In the genomic region with DNA sequence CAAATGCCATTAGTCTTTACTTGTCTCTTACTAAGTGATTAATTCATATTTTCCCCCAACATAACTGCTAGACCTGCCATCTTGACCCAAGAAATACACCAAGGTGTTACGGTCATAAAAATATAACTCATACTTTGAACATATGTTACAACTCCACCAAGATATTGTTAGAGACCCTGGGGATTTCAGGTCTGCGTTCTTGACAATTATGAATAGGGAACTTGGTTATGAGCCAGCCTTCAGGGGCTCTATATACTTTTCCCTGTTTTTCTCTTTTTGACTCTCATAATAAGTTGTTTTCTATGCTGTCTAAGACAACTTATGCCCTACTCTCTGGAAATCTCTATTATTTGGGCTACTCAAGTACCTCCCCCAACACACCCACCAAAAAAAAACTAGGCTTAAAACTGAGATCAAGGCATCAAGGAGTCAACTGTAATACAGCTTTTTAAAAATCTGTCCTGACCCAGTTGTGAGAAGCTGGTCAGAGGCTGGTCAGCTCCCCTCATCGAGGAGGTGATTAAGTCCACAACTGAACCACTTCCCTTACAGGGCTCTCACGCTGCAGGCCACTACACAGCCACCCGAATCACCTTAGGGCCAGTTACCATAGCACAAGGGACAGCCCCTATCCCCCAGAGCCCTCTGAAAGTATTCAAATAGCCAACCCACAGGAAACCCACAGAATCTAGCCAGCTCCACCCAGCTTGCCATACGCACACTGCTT, we compare ENCODE assay signal across 11 cellular contexts. TPM values are rescaled to one million over a fixed set of nuclear protein-coding genes. Genes with fewer than 3 reads are reported as not detected.
DNase-seq lines count a peak whose midpoint lies in the region; ATAC-seq and TF ChIP-seq lines count a peak whose summit lies in the region.
"Had no signal": no experiment of that assay in that cellular context is flagged by ENCODE, and none has a peak within 500 bp of the region (broad histone marks: within the 10 kb centered on the region; RNA-seq: fewer than 3 reads in every experiment).

No MANE protein-coding gene starts in this region.

- H3K9me3 ChIP-seq in upper lobe of left lung (no peaks in the 10 kb centered on the region), right atrium auricular region (no peaks in the 10 kb centered on the region)

- H3K4me3 Mint-ChIP-seq in effector memory CD8-positive, alpha-beta T cell, result peak overlapping the region in 1 of 2 donors; percentile 10

- peaks cover 9 to 10% of the 10 kb centered on the region in 2 donors for H3K4me1 Mint-ChIP-seq in effector memory CD8-positive, alpha-beta T cell (ENCODE audit: low read depth in 2 of 2)

- no peaks in the 10 kb centered on the region for H3K4me1 ChIP-seq in upper lobe of left lung
- no peaks in the 10 kb centered on the region for H3K4me1 ChIP-seq in right atrium auricular region

- H3K27ac Mint-ChIP-seq in effector memory CD8-positive, alpha-beta T cell, result peak overlapping the region; percentile 15 to 20

- H3K27me3 Mint-ChIP-seq in effector memory CD8-positive, alpha-beta T cell, result peaks cover 0 to 20% of the 10 kb centered on the region in 2 donors

- WGBS in upper lobe of left lung, 2 donors, result 76 to 91% methylated on average over 6 of the region's 6 CpGs

- H3K36me3 ChIP-seq in upper lobe of left lung (no peaks in the 10 kb centered on the region), right atrium auricular region (no peaks in the 10 kb centered on the region)

- TF ChIP-seq POLR2A in upper lobe of left lung (IDR thresholded peaks at IDR 0.05), result no peak

- no peak for TF ChIP-seq CTCF in upper lobe of left lung (IDR thresholded peaks at IDR 0.05)
- TF ChIP-seq CTCF in right atrium auricular region (IDR thresholded peaks at IDR 0.05), result no peak

- peak; percentile 100 for ATAC-seq in GM18511 (IDR thresholded peaks at IDR 0.05; ENCODE audit: unreplicated experiment)
- ATAC-seq in GM21447 (IDR thresholded peaks at IDR 0.05; ENCODE audit: unreplicated experiment), result peak; percentile 100
- peak; percentile 100 for ATAC-seq in HG03135 (IDR thresholded peaks at IDR 0.05; ENCODE audit: unreplicated experiment)
- ATAC-seq in effector memory CD8-positive, alpha-beta T cell (replicated peaks), result peak; percentile 64
- ATAC-seq in upper lobe of left lung (ENCODE audit: low FRiP score in 2 of 2), result no peak
- ATAC-seq: left lobe of liver had no signal

- H3K27me3 ChIP-seq in upper lobe of left lung (no peaks in the 10 kb centered on the region), right atrium auricular region (no peaks in the 10 kb centered on the region)

- H3K36me3 Mint-ChIP-seq in effector memory CD8-positive, alpha-beta T cell (ENCODE audit: insufficient read depth), result no peaks in the 10 kb centered on the region

- H3K4me3 ChIP-seq in upper lobe of left lung (no peak overlapping the region), right atrium auricular region (no peak overlapping the region)
- H3K4me3 ChIP-seq: skin epidermis had no signal

- DNase-seq in effector memory CD8-positive, alpha-beta T cell, result no peak
- DNase-seq in stimulated activated CD8-positive, alpha-beta memory T cell treated with anti-CD3 and anti-CD28 coated beads, Interleukin-4, amount 100 ng/mL, for 48 hours, result no peak
- DNase-seq in upper lobe of left lung (no peak), right atrium auricular region (ENCODE audit: low spot score) (no peak)
- no peak for DNase-seq in activated CD4-positive, alpha-beta T cell treated with anti-CD3 and anti-CD28 coated beads for 48 hours
- DNase-seq: amygdala had no signal

- TF ChIP-seq EP300 in upper lobe of left lung (IDR thresholded peaks at IDR 0.05), result no peak

- H3K9me3 Mint-ChIP-seq in effector memory CD8-positive, alpha-beta T cell, result peaks cover 0 to 2% of the 10 kb centered on the region in 2 donors

- no peak overlapping the region for H3K27ac ChIP-seq in upper lobe of left lung
- no peak overlapping the region for H3K27ac ChIP-seq in right atrium auricular region
- H3K27ac ChIP-seq: skin epidermis had no signal

RNA-seq across cellular contexts. Expression of a gene that starts 10.5 kb away (rescaled TPM):
- total RNA-seq in upper lobe of left lung (10 to 100 TPM in 4 of 6 donors, 1 to 10 TPM in 2; 1.9 to 20.0 (median 14.4) TPM), right atrium auricular region (1 to 10 TPM; 3.0 to 3.5 TPM)

RNA-seq across cellular contexts. Expression of a gene that starts 46.1 kb away (rescaled TPM):
- total RNA-seq in upper lobe of left lung, result 10 to 100 TPM; 11.0 to 43.5 (median 19.2) TPM
- total RNA-seq in right atrium auricular region, result 1 to 10 TPM; 6.7 to 6.8 TPM

Comparison
In these comparisons a context has a peak if more than half of its experiments do, and no peak if none do; other contexts are left out.
1. ATAC-seq: peak in GM18511 (single experiment), GM21447 (single experiment), HG03135 (single experiment) and effector memory CD8-positive, alpha-beta T cell (single experiment); none in upper lobe of left lung (0 of 2).